30 cellular contexts compared by ENCODE assay signal in the genomic region with DNA sequence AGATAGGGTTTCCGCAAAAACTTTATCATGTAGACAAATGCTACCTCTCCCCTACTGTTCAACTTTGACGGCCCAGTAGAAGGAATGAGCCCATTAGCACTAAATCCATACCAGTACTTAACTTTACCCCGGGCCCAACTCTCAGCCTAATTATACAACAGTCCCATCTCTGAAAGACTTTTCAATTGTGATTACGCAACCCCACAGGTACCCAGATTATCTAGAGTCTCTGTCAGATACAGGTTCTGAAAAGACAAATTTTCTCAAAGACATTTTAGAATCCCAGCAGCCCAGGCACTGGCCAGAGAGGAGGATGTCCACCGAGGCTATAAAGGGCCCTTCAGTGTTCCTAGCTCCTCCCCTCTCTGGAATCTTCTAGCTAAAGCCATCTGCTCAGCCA. TPM values are rescaled to one million over a fixed set of nuclear protein-coding genes. Genes with fewer than 3 reads are reported as not detected.
"Had no signal": no experiment of that assay in that cellular context is flagged by ENCODE, and none has a peak within 500 bp of the region (broad histone marks: within the 10 kb centered on the region; RNA-seq: fewer than 3 reads in every experiment).

No MANE protein-coding gene starts in this region.

- H3K36me3 ChIP-seq: left lung, ovary, right atrium auricular region, suprapubic skin, thoracic aorta, tibial artery, upper lobe of right lung had no signal

- DNase-seq: hypothalamus; immature natural killer cell; kidney; left colon; left lung; midbrain; mucosa of descending colon; naive thymus-derived CD4-positive, alpha-beta T cell; ovary; stimulated activated CD4-positive, alpha-beta T cell treated with anti-CD3 and anti-CD28 coated beads, Interleukin-12 subunit alpha, Interleukin-12 subunit beta, amount 100 ng/mL, for 4 hours; stimulated activated CD4-positive, alpha-beta T cell treated with anti-CD3 and anti-CD28 coated beads, Interleukin-15, amount 100 ng/mL, for 24 hours; stimulated activated CD4-positive, alpha-beta T cell treated with anti-CD3 and anti-CD28 coated beads, Interleukin-2, amount 100 ng/mL, for 24 hours; stimulated activated CD4-positive, alpha-beta T cell treated with anti-CD3 and anti-CD28 coated beads, Interleukin-4, amount 100 ng/mL, for 1 hour; stimulated activated naive CD4-positive, alpha-beta T cell; tibial artery; trophoblast cell; upper lobe of right lung had no signal

- H3K36me3 Mint-ChIP-seq: immature natural killer cell; natural killer cell treated with Interleukin-12 subunit alpha and Interleukin-12 subunit beta and Interleukin-15 and Interleukin-18, amount 100 ng/mL, for 72 hours had no signal

- H3K27ac Mint-ChIP-seq: immature natural killer cell; memory B cell; naive thymus-derived CD4-positive, alpha-beta T cell; natural killer cell treated with Interleukin-12 subunit alpha and Interleukin-12 subunit beta and Interleukin-15 and Interleukin-18, amount 100 ng/mL, for 72 hours; progenitor cell of endocrine pancreas; stimulated activated naive CD8-positive, alpha-beta T cell treated with anti-CD3 and anti-CD28 coated beads, Interleukin-15, Interleukin-2, amounts not matched to agents 100 ng/mL and 50 ng/mL, for 24 hours had no signal

- H3K27ac ChIP-seq: left lung, ovary, right atrium auricular region, skin epidermis, suprapubic skin, thoracic aorta, tibial artery, upper lobe of right lung had no signal

- H3K27me3 ChIP-seq: left lung, ovary, right atrium auricular region, suprapubic skin, tibial artery, upper lobe of right lung had no signal

- H3K27me3 Mint-ChIP-seq: stimulated activated naive CD8-positive, alpha-beta T cell treated with anti-CD3 and anti-CD28 coated beads, Interleukin-15, Interleukin-2, amounts not matched to agents 100 ng/mL and 50 ng/mL, for 24 hours had no signal

- H3K9me3 ChIP-seq: left lung, mucosa of descending colon, ovary, right atrium auricular region, suprapubic skin, thoracic aorta, tibial artery, upper lobe of right lung had no signal

- H3K9me3 Mint-ChIP-seq: stimulated activated naive CD8-positive, alpha-beta T cell treated with anti-CD3 and anti-CD28 coated beads, Interleukin-15, Interleukin-2, amounts not matched to agents 100 ng/mL and 50 ng/mL, for 24 hours had no signal

- H3K4me3 Mint-ChIP-seq: immature natural killer cell; memory B cell; naive thymus-derived CD4-positive, alpha-beta T cell; natural killer cell treated with Interleukin-12 subunit alpha and Interleukin-12 subunit beta and Interleukin-15 and Interleukin-18, amount 100 ng/mL, for 72 hours; stimulated activated naive CD8-positive, alpha-beta T cell treated with anti-CD3 and anti-CD28 coated beads, Interleukin-15, Interleukin-2, amounts not matched to agents 100 ng/mL and 50 ng/mL, for 24 hours had no signal

- FAIRE-seq: islet of Langerhans, kidney, urothelium cell line had no signal

- H3K4me3 ChIP-seq: left lung, lung, mucosa of descending colon, ovary, right atrium auricular region, skin epidermis, suprapubic skin, thoracic aorta, tibial artery, upper lobe of right lung had no signal

- H3K4me1 Mint-ChIP-seq: immature natural killer cell; memory B cell; naive thymus-derived CD4-positive, alpha-beta T cell had no signal

- H3K4me1 ChIP-seq: left lung, suprapubic skin, tibial artery, upper lobe of right lung had no signal

- ATAC-seq: left colon; left lung; mucosa of descending colon; naive thymus-derived CD4-positive, alpha-beta T cell; natural killer cell treated with Interleukin-12 subunit alpha and Interleukin-12 subunit beta and Interleukin-15 and Interleukin-18, amount 100 ng/mL, for 72 hours; sciatic nerve; upper lobe of right lung had no signal

RNA-seq across cellular contexts. Expression of gene FAM78B, which starts 15.0 kb away (rescaled TPM):
- total RNA-seq: myocyte had no signal
- polyA plus RNA-seq: immature natural killer cell had no signal
